ENCODE assay signal across 26 cellular contexts in genomic region chr5:118981783-118982182, GRCh38.
"Had no signal": no experiment of that assay in that cellular context is flagged by ENCODE, and none has a peak within 500 bp of the region (broad histone marks: within the 10 kb centered on the region; RNA-seq: fewer than 3 reads in every experiment).

No MANE protein-coding gene starts in this region.

- H3K9me3 ChIP-seq: colonic mucosa, psoas muscle, right atrium auricular region, stomach, suprapubic skin, tibial artery, upper lobe of right lung had no signal

- H3K27ac ChIP-seq: colonic mucosa, left ventricle myocardium inferior, psoas muscle, right atrium auricular region, stomach, suprapubic skin, tibial artery, upper lobe of right lung, WERI-Rb-1 had no signal

- DNase-seq: activated CD4-positive, alpha-beta memory T cell treated with anti-CD3 and anti-CD28 coated beads, Interleukin-2, amount 10 ng/mL, durations not matched to agents 7 days and 5 days; activated CD4-positive, alpha-beta T cell treated with anti-CD3 and anti-CD28 coated beads, Interleukin-2, amount 10 ng/mL, durations not matched to agents 24 days and 14 days; activated CD8-positive, alpha-beta memory T cell treated with anti-CD3 and anti-CD28 coated beads, Interleukin-2, amount 50 U/mL, for 48 hours; activated gamma-delta T cell; activated naive CD4-positive, alpha-beta T cell treated with anti-CD3 and anti-CD28 coated beads, Interleukin-2, amount 10 ng/mL, durations not matched to agents 7 days and 5 days; activated naive CD8-positive, alpha-beta T cell treated with anti-CD3 and anti-CD28 coated beads, Interleukin-2, amount 10 ng/mL, durations not matched to agents 7 days and 5 days; activated T-cell treated with anti-CD3 and anti-CD28 coated beads, Interleukin-2, amount 50 U/mL, for 24 hours; amniotic stem cell; colonic mucosa; effector CD8-positive, alpha-beta T cell; erythroblast; left ventricle myocardium inferior; psoas muscle; stimulated activated CD4-positive, alpha-beta T cell treated with anti-CD3 and anti-CD28 coated beads, Interleukin-15, amount 100 ng/mL, for 24 hours; stimulated activated CD4-positive, alpha-beta T cell treated with anti-CD3 and anti-CD28 coated beads, Interleukin-2, amount 100 ng/mL, for 24 hours; stimulated activated naive B cell treated with anti-CD40 and anti-IgM and Interleukin-4, amounts not matched to agents 10 μg/mL and 1 μg/mL and 100 μg/mL, for 72 hours; stomach; SW 1271; T-helper 17 cell; T1000; tibial artery; upper lobe of right lung; WERI-Rb-1 had no signal

- H3K36me3 ChIP-seq: colonic mucosa, left ventricle myocardium inferior, right atrium auricular region, suprapubic skin, tibial artery, upper lobe of right lung, WERI-Rb-1 had no signal

- ATAC-seq: activated CD4-positive, CD25-positive, alpha-beta regulatory T cell treated with anti-CD3 and anti-CD28 coated beads, Interleukin-2, amount 50 U/mL, for 24 hours; psoas muscle; stimulated activated naive B cell treated with anti-CD40 and anti-IgM and Interleukin-4, amounts not matched to agents 10 μg/mL and 1 μg/mL and 100 μg/mL, for 72 hours; T-helper 17 cell; upper lobe of right lung had no signal

- H3K27me3 ChIP-seq: colonic mucosa, right atrium auricular region, stomach, suprapubic skin, tibial artery, upper lobe of right lung had no signal

- H3K4me3 ChIP-seq: colonic mucosa, left ventricle myocardium inferior, psoas muscle, right atrium auricular region, stomach, suprapubic skin, tibial artery, upper lobe of right lung had no signal

- H3K4me1 ChIP-seq: colonic mucosa, suprapubic skin, upper lobe of right lung had no signal
